ENCODE assay signal across 19 cellular contexts in genomic region chr5:55896663-55897062, GRCh38. TPM values are rescaled to one million over a fixed set of nuclear protein-coding genes. Genes with fewer than 3 reads are reported as not detected.
"Had no signal": no experiment of that assay in that cellular context is flagged by ENCODE, and none has a peak within 500 bp of the region (broad histone marks: within the 10 kb centered on the region; RNA-seq: fewer than 3 reads in every experiment).

No MANE protein-coding gene starts in this region.

- H3K27me3 ChIP-seq: gastrocnemius medialis, heart left ventricle, ovary, upper lobe of left lung had no signal

- H3K36me3 ChIP-seq: gastrocnemius medialis, heart left ventricle, ovary, upper lobe of left lung had no signal

- ATAC-seq: activated CD4-positive, alpha-beta T cell treated with anti-CD3 and anti-CD28 coated beads for 36 hours; esophagus mucosa; gastrocnemius medialis; mucosa of descending colon; naive thymus-derived CD4-positive, alpha-beta T cell; stimulated activated naive CD8-positive, alpha-beta T cell treated with anti-CD3 and anti-CD28 coated beads, Interleukin-15, amount 100 ng/mL, for 72 hours had no signal

- DNase-seq: activated CD4-positive, alpha-beta memory T cell treated with anti-CD3 and anti-CD28 coated beads, Interleukin-2, amount 10 ng/mL, durations not matched to agents 7 days and 5 days; activated CD4-positive, alpha-beta T cell treated with anti-CD3 and anti-CD28 coated beads for 36 hours; activated T-cell treated with anti-CD3 and anti-CD28 coated beads, Interleukin-2, amount 50 U/mL, for 24 hours; amniotic stem cell; caudate nucleus; gastrocnemius medialis; heart left ventricle; mucosa of descending colon; naive thymus-derived CD4-positive, alpha-beta T cell; ovary; stimulated activated CD4-positive, alpha-beta T cell treated with anti-CD3 and anti-CD28 coated beads, Interleukin-1b, Interleukin-23, amount 100 ng/mL, for 48 hours; stimulated activated naive CD8-positive, alpha-beta T cell treated with anti-CD3 and anti-CD28 coated beads, Interleukin-15, amount 100 ng/mL, for 72 hours had no signal

- H3K27me3 Mint-ChIP-seq: activated naive CD4-positive, alpha-beta T cell treated with anti-CD3 and anti-CD28 coated beads, Interleukin-2, amount 50 U/mL, for 24 hours had no signal

- H3K27ac ChIP-seq: coronary artery, gastrocnemius medialis, heart left ventricle, ovary, upper lobe of left lung had no signal

- H3K36me3 Mint-ChIP-seq: activated naive CD4-positive, alpha-beta T cell treated with anti-CD3 and anti-CD28 coated beads, Interleukin-2, amount 50 U/mL, for 24 hours had no signal

- H3K4me1 Mint-ChIP-seq: activated naive CD4-positive, alpha-beta T cell treated with anti-CD3 and anti-CD28 coated beads, Interleukin-2, amount 50 U/mL, for 24 hours had no signal

- H3K9me3 Mint-ChIP-seq: activated naive CD4-positive, alpha-beta T cell treated with anti-CD3 and anti-CD28 coated beads, Interleukin-2, amount 50 U/mL, for 24 hours; activated T-cell treated with anti-CD3 and anti-CD28 coated beads, Interleukin-2, amount 50 U/mL, for 24 hours; stimulated activated naive CD8-positive, alpha-beta T cell treated with anti-CD3 and anti-CD28 coated beads, Interleukin-15, amount 100 ng/mL, for 72 hours had no signal

- FAIRE-seq: islet of Langerhans had no signal

- H3K4me3 Mint-ChIP-seq: activated CD4-positive, alpha-beta memory T cell treated with anti-CD3 and anti-CD28 coated beads, Interleukin-2, amount 10 ng/mL, durations not matched to agents 7 days and 5 days; activated CD4-positive, alpha-beta T cell treated with anti-CD3 and anti-CD28 coated beads for 36 hours; activated naive CD4-positive, alpha-beta T cell treated with anti-CD3 and anti-CD28 coated beads, Interleukin-2, amount 50 U/mL, for 24 hours; activated T-cell treated with anti-CD3 and anti-CD28 coated beads, Interleukin-2, amount 50 U/mL, for 24 hours had no signal

- H3K9me3 ChIP-seq: gastrocnemius medialis, heart left ventricle, mucosa of descending colon, ovary, upper lobe of left lung had no signal

- H3K27ac Mint-ChIP-seq: activated CD4-positive, alpha-beta memory T cell treated with anti-CD3 and anti-CD28 coated beads, Interleukin-2, amount 10 ng/mL, durations not matched to agents 7 days and 5 days; activated CD4-positive, alpha-beta T cell treated with anti-CD3 and anti-CD28 coated beads for 36 hours; activated naive CD4-positive, alpha-beta T cell treated with anti-CD3 and anti-CD28 coated beads, Interleukin-2, amount 50 U/mL, for 24 hours; activated T-cell treated with anti-CD3 and anti-CD28 coated beads, Interleukin-2, amount 50 U/mL, for 24 hours; stimulated activated naive CD8-positive, alpha-beta T cell treated with anti-CD3 and anti-CD28 coated beads, Interleukin-15, amount 100 ng/mL, for 72 hours had no signal

- H3K4me3 ChIP-seq: gastrocnemius medialis, heart left ventricle, mucosa of descending colon, ovary, upper lobe of left lung had no signal

RNA-seq across cellular contexts. Expression of gene IL31RA, which starts 45.5 kb away (rescaled TPM):
- total RNA-seq: activated CD4-positive, alpha-beta T cell treated with anti-CD3 and anti-CD28 coated beads for 36 hours; sciatic nerve; temporal lobe had no signal
- polyA plus RNA-seq: naive thymus-derived CD4-positive, alpha-beta T cell had no signal
